Comparison of ENCODE assay signal across 9 cellular contexts in genomic region chr7:107501593-107501992, GRCh38. TPM values are rescaled to one million over a fixed set of nuclear protein-coding genes. Genes with fewer than 3 reads are reported as not detected.
DNase-seq lines count a peak whose midpoint lies in the region; ATAC-seq and TF ChIP-seq lines count a peak whose summit lies in the region.
"Had no signal": no experiment of that assay in that cellular context is flagged by ENCODE, and none has a peak within 500 bp of the region (broad histone marks: within the 10 kb centered on the region; RNA-seq: fewer than 3 reads in every experiment).

No MANE protein-coding gene starts in this region.

- no peak overlapping the region for H2AFZ ChIP-seq in SU-DHL-6 (ENCODE audit: low read depth, low read length, severe bottlenecking)

- DNase-seq in DMS53 treated with DMSO at 0.1 percent for 48 hours (lab: John Stamatoyannopoulos, UW; ENCODE audit: unreplicated experiment) (peak; percentile 75), HFFc6 (peak; percentile 52), foreskin keratinocyte (peak in 1 of 2 donors; percentile 20), NCI-H774 (lab: John Stamatoyannopoulos, UW) (no peak)
- no peak for DNase-seq in CD8-positive, alpha-beta memory T cell
- DNase-seq in stimulated activated CD4-positive, alpha-beta T cell treated with anti-CD3 and anti-CD28 coated beads, Interleukin-2, amount 100 ng/mL, for 48 hours = no peak

- no peak overlapping the region for H3K4me3 ChIP-seq in SU-DHL-6 (ENCODE audit: insufficient read depth, low read length, poor library complexity, severe bottlenecking)
- H3K4me3 ChIP-seq in CD8-positive, alpha-beta memory T cell (ENCODE audit: low read length) = no peak overlapping the region

- H3K27me3 ChIP-seq in SU-DHL-6 (ENCODE audit: low read length) = no peaks in the 10 kb centered on the region
- H3K27me3 ChIP-seq in foreskin keratinocyte = no peaks in the 10 kb centered on the region
- no peaks in the 10 kb centered on the region for H3K27me3 ChIP-seq in CD8-positive, alpha-beta memory T cell (ENCODE audit: insufficient read depth, low read length, poor library complexity, severe bottlenecking)
- H3K27me3 ChIP-seq: neutrophil had no signal

- no peaks in the 10 kb centered on the region for H4K20me1 ChIP-seq in SU-DHL-6 (ENCODE audit: low read depth, low read length)

- H3K36me3 Mint-ChIP-seq in HFFc6 (ENCODE audit: low read depth) = no peaks in the 10 kb centered on the region
- peaks cover 11 to 15% (median 14%) of the 10 kb centered on the region in 3 donors for H3K36me3 Mint-ChIP-seq in CD8-positive, alpha-beta memory T cell

- H3K9me2 ChIP-seq in SU-DHL-6 (replicated peaks; ENCODE audit: insufficient read depth, low read length) = no peaks in the 10 kb centered on the region

- no peak overlapping the region for H3K4me3 Mint-ChIP-seq in HFFc6
- no peak overlapping the region for H3K4me3 Mint-ChIP-seq in CD8-positive, alpha-beta memory T cell

- ATAC-seq in foreskin keratinocyte (no peak), HG02885 (IDR thresholded peaks at IDR 0.05; ENCODE audit: poor library complexity, unreplicated experiment) (no peak)

- no peaks in the 10 kb centered on the region for H3K36me3 ChIP-seq in SU-DHL-6 (ENCODE audit: low read length)
- H3K36me3 ChIP-seq in CD8-positive, alpha-beta memory T cell (ENCODE audit: insufficient read depth, low read length) = no peaks in the 10 kb centered on the region
- H3K36me3 ChIP-seq: neutrophil had no signal

- no peaks in the 10 kb centered on the region for H3K9me3 Mint-ChIP-seq in HFFc6
- H3K9me3 Mint-ChIP-seq in CD8-positive, alpha-beta memory T cell = no peaks in the 10 kb centered on the region

- no peaks in the 10 kb centered on the region for H3K27me3 Mint-ChIP-seq in HFFc6 (ENCODE audit: insufficient read depth)
- H3K27me3 Mint-ChIP-seq in CD8-positive, alpha-beta memory T cell = no peaks in the 10 kb centered on the region

- CTCF ChIA-PET in CD8-positive, alpha-beta memory T cell (lab: Charles Lee) = interaction anchor here (0.6 to 1.1 kb wide), 5 partner anchors 19 to 712 kb away, joined by 3 to 5 read pairs (median 3); no protein-coding TSS in a partner anchor

- peaks cover 7% of the 10 kb centered on the region for H3K4me1 Mint-ChIP-seq in HFFc6 (ENCODE audit: low read depth)
- peaks cover 36 to 68% (median 40%) of the 10 kb centered on the region in 3 donors for H3K4me1 Mint-ChIP-seq in CD8-positive, alpha-beta memory T cell

- no peak overlapping the region for H3K4me2 ChIP-seq in SU-DHL-6 (ENCODE audit: low read depth, low read length, poor library complexity, severe bottlenecking)

- TF ChIP-seq CTCF in HFFc6 (IDR thresholded peaks at IDR 0.05) (peak; percentile 79), SU-DHL-6 (IDR thresholded peaks at IDR 0.05; ENCODE audit: insufficient read depth, low read length, poor library complexity, severe bottlenecking) (peak; percentile 76), foreskin keratinocyte (conservative IDR thresholded peaks at IDR 0.05) (peak; percentile 70)

- peaks cover 4% of the 10 kb centered on the region for H3K4me1 ChIP-seq in foreskin keratinocyte
- no peaks in the 10 kb centered on the region for H3K4me1 ChIP-seq in CD8-positive, alpha-beta memory T cell (ENCODE audit: insufficient read depth, low read length)

- H3K27ac Mint-ChIP-seq in HFFc6 = no peak overlapping the region
- H3K27ac Mint-ChIP-seq in CD8-positive, alpha-beta memory T cell = no peak overlapping the region

- H3K9ac ChIP-seq in SU-DHL-6 (ENCODE audit: low read length) = no peak overlapping the region

- H3K27ac ChIP-seq in SU-DHL-6 (ENCODE audit: low read depth, low read length) = no peak overlapping the region
- no peak overlapping the region for H3K27ac ChIP-seq in foreskin keratinocyte
- H3K27ac ChIP-seq in CD8-positive, alpha-beta memory T cell (ENCODE audit: low read depth, low read length) = no peak overlapping the region
- H3K27ac ChIP-seq: neutrophil had no signal

- no peaks in the 10 kb centered on the region for H3K9me3 ChIP-seq in SU-DHL-6 (ENCODE audit: insufficient read depth, low read length)
- H3K9me3 ChIP-seq in CD8-positive, alpha-beta memory T cell (ENCODE audit: low read length) = no peaks in the 10 kb centered on the region
- H3K9me3 ChIP-seq: neutrophil had no signal

- POLR2A ChIA-PET in CD8-positive, alpha-beta memory T cell (lab: Charles Lee) = interaction anchor here (0.8 kb wide), 1 partner anchor 22 kb away, joined by 3 read pairs; no protein-coding TSS in a partner anchor

- no peaks in the 10 kb centered on the region for H3K79me2 ChIP-seq in SU-DHL-6 (ENCODE audit: insufficient read depth, low read length)

- H3F3A ChIP-seq in SU-DHL-6 (ENCODE audit: insufficient read depth) = peaks cover 6% of the 10 kb centered on the region; the same call in 1 of the 2 replicates

RNA-seq across cellular contexts. Expression of gene GPR22, which starts 31.7 kb away (rescaled TPM):
- not detected for total RNA-seq in HFFc6 (2021; fragmentation: NEBNext Ultra II Directional; extraction: Animal tissue kit (Norgen Biotek cat#: 25700))
- total RNA-seq in foreskin keratinocyte = not detected in 2 replicates
- not detected in 2 replicates for polyA plus RNA-seq in foreskin keratinocyte
- not detected for total RNA-seq in CD8-positive, alpha-beta memory T cell
- polyA plus RNA-seq in CD8-positive, alpha-beta memory T cell = 0.28 TPM

Comparison
In these comparisons a context has a peak if more than half of its experiments do, and no peak if none do; other contexts are left out.
1. DNase-seq: peak in DMS53 treated with DMSO at 0.1 percent for 48 hours (single experiment) and HFFc6 (single experiment); none in NCI-H774 (single experiment), CD8-positive, alpha-beta memory T cell (0 of 5) and stimulated activated CD4-positive, alpha-beta T cell treated with anti-CD3 and anti-CD28 coated beads, Interleukin-2, amount 100 ng/mL, for 48 hours (0 of 2).
2. Peak in every context shown above with its lines, with median percentiles within 50 percentile points of each other: CTCF ChIP-seq.